Comparison of ENCODE assay signal across 8 cellular contexts in genomic region chr11:118928870-118929495, GRCh38. TPM values are rescaled to one million over a fixed set of nuclear protein-coding genes. Genes with fewer than 3 reads are reported as not detected.
DNase-seq lines count a peak whose midpoint lies in the region; ATAC-seq and TF ChIP-seq lines count a peak whose summit lies in the region.

No MANE protein-coding gene starts in this region.

- peak; percentile 69 to 90 (median 86) for DNase-seq in NCI-H1417 (lab: John Stamatoyannopoulos, UW)
- DNase-seq in NCI-H1417 treated with DMSO at 0.1 percent for 48 hours (lab: John Stamatoyannopoulos, UW), result no peak
- DNase-seq in T-cell, result peak in 4 of 34 experiments; percentile 33 to 49 (median 44)

- H3K4me1 Mint-ChIP-seq in T-cell, result peaks cover 42 to 55% (median 50%) of the 10 kb centered on the region in 3 donors

- WGBS in HUES64, result under 1% methylated on average over 26 of the region's 26 CpGs
- 1% methylated on average over 26 of the region's 26 CpGs for WGBS in liver

- peaks cover 6% of the 10 kb centered on the region for H3K36me3 Mint-ChIP-seq in T-cell

- H3K27ac ChIP-seq in HUES64 (ENCODE audit: low read depth, low read length) (peak overlapping the region; percentile 87), cingulate gyrus (ENCODE audit: low read depth, low read length) (peak overlapping the region; percentile 99), liver (ENCODE audit: low read depth in 1 of 2, low read length in 2 of 2) (peak overlapping the region; percentile 97 to 99), stomach smooth muscle (ENCODE audit: low read length) (peak overlapping the region; percentile 91)

- peaks cover 7% of the 10 kb centered on the region for H3K27me3 ChIP-seq in HUES64 (ENCODE audit: insufficient read depth, low read length)
- no peaks in the 10 kb centered on the region for H3K27me3 ChIP-seq in liver (ENCODE audit: control insufficient read depth in 4 of 4, insufficient read depth in 4 of 4, low read length in 3 of 4)
- no peaks in the 10 kb centered on the region for H3K27me3 ChIP-seq in stomach smooth muscle (ENCODE audit: control insufficient read depth in 1 of 2, insufficient read depth in 2 of 2, low read length in 2 of 2)

- peak overlapping the region; percentile 92 to 94 (median 93) for H3K4me3 Mint-ChIP-seq in T-cell

- H3K36me3 ChIP-seq in HUES64 (ENCODE audit: insufficient read depth, low read length), result no peaks in the 10 kb centered on the region
- no peaks in the 10 kb centered on the region for H3K36me3 ChIP-seq in liver (ENCODE audit: control insufficient read depth in 4 of 4, insufficient read depth in 3 of 4, low read depth in 1 of 4, low read length in 3 of 4)
- H3K36me3 ChIP-seq in stomach smooth muscle (ENCODE audit: control insufficient read depth in 2 of 2, insufficient read depth in 2 of 2, low read length in 2 of 2), result no peaks in the 10 kb centered on the region

- no peak for TF ChIP-seq RAD21 in liver (IDR thresholded peaks at IDR 0.05)

- no peaks in the 10 kb centered on the region for H3K9me3 ChIP-seq in HUES64 (ENCODE audit: insufficient read depth, low read depth, low read length)
- no peaks in the 10 kb centered on the region for H3K9me3 ChIP-seq in liver (ENCODE audit: control insufficient read depth in 4 of 4, low read length in 3 of 4)
- H3K9me3 ChIP-seq in stomach smooth muscle (ENCODE audit: control insufficient read depth in 2 of 2, low read length in 2 of 2), result no peaks in the 10 kb centered on the region

- H3K4me3 ChIP-seq in HUES64 (ENCODE audit: low read length) (peak overlapping the region; percentile 87), liver (ENCODE audit: low read depth in 1 of 3, low read length in 3 of 3) (peak overlapping the region; percentile 72 to 90 (median 88)), stomach smooth muscle (ENCODE audit: low read length in 2 of 2) (peak overlapping the region; percentile 84 to 88)

- no peak for TF ChIP-seq CTCF in liver (IDR thresholded peaks at IDR 0.05; ENCODE audit: low read depth, low read length, missing input control)

- no peaks in the 10 kb centered on the region for H3K27me3 Mint-ChIP-seq in T-cell

- CTCF ChIA-PET in T-cell (lab: Charles Lee), result interaction anchor here in 1 of 2 donors (0.6 to 2.5 kb wide), 6 partner anchors 16 to 1936 kb away, joined by 4 to 21 read pairs (median 6); partner anchors contain the start of gene SLC37A4

- H3K9me3 Mint-ChIP-seq in T-cell, result no peaks in the 10 kb centered on the region

- peak overlapping the region; percentile 38; the same call in 1 of the 2 replicates for H3K9ac ChIP-seq in HUES64 (ENCODE audit: low read depth, low read length)
- H3K9ac ChIP-seq in liver (ENCODE audit: low read depth in 1 of 2, low read length in 2 of 2), result peak overlapping the region; percentile 68 to 95
- peak overlapping the region; percentile 71 to 77 for H3K9ac ChIP-seq in stomach smooth muscle (ENCODE audit: low read length in 2 of 2)

- H3K27ac Mint-ChIP-seq in T-cell, result peak overlapping the region; percentile 98 to 99

- POLR2A ChIA-PET in T-cell (lab: Charles Lee), result interaction anchor here (1.0 to 3.2 kb wide), 3 partner anchors 10 to 17 kb away, joined by 4 to 13 read pairs (median 5); no protein-coding TSS in a partner anchor

- ATAC-seq in T-cell (replicated peaks in 1 of 4), result peak; percentile 1 to 7 (median 4)
- ATAC-seq in HG02759 (IDR thresholded peaks at IDR 0.05; ENCODE audit: unreplicated experiment), result no peak

- peaks cover 21% of the 10 kb centered on the region for H3K4me1 ChIP-seq in HUES64 (ENCODE audit: insufficient read depth, low read length)
- H3K4me1 ChIP-seq in liver (ENCODE audit: control insufficient read depth in 4 of 4, insufficient read depth in 4 of 4, low read length in 3 of 4), result peaks cover 2 to 37% (median 26%) of the 10 kb centered on the region in 4 donors
- peaks cover 50% of the 10 kb centered on the region for H3K4me1 ChIP-seq in stomach smooth muscle (ENCODE audit: control insufficient read depth, insufficient read depth, low read length)

TF ChIP-seq in liver, 16 proteins besides CTCF, POLR2A, EP300 and RAD21:
- peak; percentile 3 for TF ChIP-seq REST (IDR thresholded peaks at IDR 0.05)
- peak in 1 of 2 donors; percentile 23 for TF ChIP-seq HNF4A (conservative IDR thresholded peaks at IDR 0.05)
- no peak for TF ChIP-seq NR2F2 (IDR thresholded peaks at IDR 0.05)

RNA-seq across cellular contexts. Expression of gene BCL9L, which starts 3.3 kb away (rescaled TPM):
- polyA plus RNA-seq in HUES64 (2013, experiment 1 of 2), result 21.5 TPM
- 21.7 TPM for polyA plus RNA-seq in HUES64 (2013, experiment 2 of 2)
- total RNA-seq in T-cell (100 to 1,000 TPM; 229 to 331 (median 308) TPM), liver (10 to 100 TPM in 1 of 2 donors, 1 to 10 TPM in 1; 6.1 to 10.2 TPM)
- 10 to 100 TPM in 1 of 2 donors, 1 to 10 TPM in 1; 2.2 to 11.6 TPM for polyA plus RNA-seq in liver

RNA-seq across cellular contexts. Expression of gene UPK2, which starts 27.1 kb away (rescaled TPM):
- not detected for polyA plus RNA-seq in HUES64 (2013, experiment 1 of 2)
- not detected for polyA plus RNA-seq in HUES64 (2013, experiment 2 of 2)
- total RNA-seq in T-cell (under 1 TPM in 1 of 5 donors, not detected in 4; 0.32 TPM), liver (not detected)
- not detected for polyA plus RNA-seq in liver

RNA-seq across cellular contexts. Expression of gene FOXR1, which starts 42.6 kb away (rescaled TPM):
- polyA plus RNA-seq in HUES64 (2013, experiment 1 of 2), result not detected
- polyA plus RNA-seq in HUES64 (2013, experiment 2 of 2), result not detected
- total RNA-seq in T-cell (not detected), liver (not detected)
- polyA plus RNA-seq in liver, result not detected

RNA-seq across cellular contexts. Expression of gene CXCR5, which starts 45.3 kb away (rescaled TPM):
- not detected for polyA plus RNA-seq in HUES64 (2013, experiment 1 of 2)
- polyA plus RNA-seq in HUES64 (2013, experiment 2 of 2), result not detected
- total RNA-seq in T-cell (10 to 100 TPM in 1 of 5 donors, 1 to 10 TPM in 4; 4.7 to 10.6 (median 6.3) TPM), liver (not detected)
- under 1 TPM; 0.06 to 0.92 TPM for polyA plus RNA-seq in liver

Comparison
In these comparisons a context has a peak if more than half of its experiments do, and no peak if none do; other contexts are left out.
1. RNA of gene BCL9L, which starts 3.3 kb away (total RNA-seq): 229 to 331 TPM in T-cell; 6.1 to 10.2 TPM in liver; every median in the first group is over 10 times any median in the second.
2. Peak in every context shown above with its lines, with median percentiles within 50 percentile points of each other: H3K27ac ChIP-seq, H3K4me3 ChIP-seq and H3K9ac ChIP-seq.